24 cellular contexts compared by ENCODE assay signal in genomic region chr7:2569421-2569820, GRCh38.
"Had no signal": no experiment of that assay in that cellular context is flagged by ENCODE, and none has a peak within 500 bp of the region (broad histone marks: within the 10 kb centered on the region; RNA-seq: fewer than 3 reads in every experiment).

No MANE protein-coding gene starts in this region.

- H3K27ac ChIP-seq: body of pancreas, esophagus muscularis mucosa, VCaP had no signal

- H3K4me3 ChIP-seq: body of pancreas, esophagus muscularis mucosa had no signal

- H3K4me3 Mint-ChIP-seq: activated B cell treated with CpG ODN at 0.5 μM for 24 hours; activated CD8-positive, alpha-beta T cell treated with anti-CD3 and anti-CD28 coated beads for 36 hours; activated naive CD8-positive, alpha-beta T cell; activated T-cell treated with anti-CD3 and anti-CD28 coated beads, Interleukin-2, amount 50 U/mL, for 4 hours; activated T-helper 17 cell treated with anti-CD3 and anti-CD28 coated beads, Interleukin-2, amount 50 U/mL, for 72 hours; effector memory CD8-positive, alpha-beta T cell had no signal

- H3K27me3 ChIP-seq: body of pancreas, esophagus muscularis mucosa had no signal

- H3K9me3 ChIP-seq: body of pancreas, esophagus muscularis mucosa had no signal

- H3K27me3 Mint-ChIP-seq: activated B cell treated with CpG ODN at 0.5 μM for 24 hours; activated CD8-positive, alpha-beta T cell treated with anti-CD3 and anti-CD28 coated beads for 36 hours; activated naive CD8-positive, alpha-beta T cell; activated T-helper 17 cell treated with anti-CD3 and anti-CD28 coated beads, Interleukin-2, amount 50 U/mL, for 72 hours; effector memory CD8-positive, alpha-beta T cell had no signal

- ATAC-seq: activated CD4-positive, CD25-positive, alpha-beta regulatory T cell treated with anti-CD3 and anti-CD28 coated beads, Interleukin-2, amount 50 U/mL, for 24 hours; activated CD8-positive, alpha-beta T cell treated with anti-CD3 and anti-CD28 coated beads for 36 hours; activated T-cell treated with anti-CD3 and anti-CD28 coated beads, Interleukin-2, amount 50 U/mL, for 4 hours; activated T-helper 17 cell treated with anti-CD3 and anti-CD28 coated beads, Interleukin-2, amount 50 U/mL, for 72 hours; body of pancreas; effector memory CD8-positive, alpha-beta T cell had no signal

- H3K27ac Mint-ChIP-seq: activated B cell treated with CpG ODN at 0.5 μM for 24 hours; activated CD8-positive, alpha-beta T cell treated with anti-CD3 and anti-CD28 coated beads for 36 hours; activated naive CD8-positive, alpha-beta T cell; activated T-helper 17 cell treated with anti-CD3 and anti-CD28 coated beads, Interleukin-2, amount 50 U/mL, for 72 hours; effector memory CD8-positive, alpha-beta T cell had no signal

- H3K9me3 Mint-ChIP-seq: activated B cell treated with CpG ODN at 0.5 μM for 24 hours; activated CD8-positive, alpha-beta T cell treated with anti-CD3 and anti-CD28 coated beads for 36 hours; activated T-cell treated with anti-CD3 and anti-CD28 coated beads, Interleukin-2, amount 50 U/mL, for 4 hours; activated T-helper 17 cell treated with anti-CD3 and anti-CD28 coated beads, Interleukin-2, amount 50 U/mL, for 72 hours; effector memory CD8-positive, alpha-beta T cell had no signal

- DNase-seq: activated B cell treated with CpG ODN at 0.5 μM for 24 hours; activated CD4-positive, alpha-beta T cell treated with anti-CD3 and anti-CD28 coated beads for 48 hours; activated CD4-positive, alpha-beta T cell treated with anti-CD3 and anti-CD28 coated beads, Interleukin-2, amount 50 U/mL, for 1 hour; activated CD4-positive, alpha-beta T cell treated with anti-CD3 and anti-CD28 coated beads, Interleukin-2, amount 50 U/mL, for 48 hours; activated CD8-positive, alpha-beta memory T cell treated with anti-CD3 and anti-CD28 coated beads for 24 hours; activated CD8-positive, alpha-beta T cell treated with anti-CD3 and anti-CD28 coated beads for 36 hours; activated effector memory CD4-positive, alpha-beta T cell treated with Interleukin-2 at 50 U/mL for 16 hours; activated gamma-delta T cell treated with Interleukin-2 at 50 U/mL for 16 hours; activated naive CD4-positive, alpha-beta T cell treated with anti-CD3 and anti-CD28 coated beads, Interleukin-2, amount 50 U/mL, for 16 hours; activated naive CD4-positive, alpha-beta T cell treated with Interleukin-2 at 50 U/mL for 16 hours; activated T-cell treated with anti-CD3 and anti-CD28 coated beads, Interleukin-2, amount 50 U/mL, for 4 hours; amniotic stem cell; body of pancreas; cortex of kidney; effector CD4-positive, alpha-beta T cell; effector memory CD8-positive, alpha-beta T cell; erythroblast; foreskin melanocyte; T-helper 2 cell had no signal
